Comparison of ENCODE assay signal across 25 cellular contexts in genomic region chr13:21749410-21749809, GRCh38.
A peak's percentile ranks its signal among the peaks of the same experiment; 100 is the strongest.
DNase-seq lines count a peak whose midpoint lies in the region; ATAC-seq and TF ChIP-seq lines count a peak whose summit lies in the region.
"Had no signal": no experiment of that assay in that cellular context is flagged by ENCODE, and none has a peak within 500 bp of the region (broad histone marks: within the 10 kb centered on the region; RNA-seq: fewer than 3 reads in every experiment).

No MANE protein-coding gene starts in this region.

- TF ChIP-seq CTCF in RWPE2 (IDR thresholded peaks at IDR 0.05; ENCODE audit: poor library complexity, severe bottlenecking) (no peak), fibroblast of lung (conservative IDR thresholded peaks at IDR 0.05 in 1 of 2, IDR thresholded peaks at IDR 0.05 in 1 of 2; ENCODE audit: low read depth in 1 of 2, low read length in 2 of 2) (no peak), body of pancreas (IDR thresholded peaks at IDR 0.05) (no peak)

- 82 to 85% methylated on average over 1 of the region's 1 CpG for WGBS in body of pancreas, 2 donors

- H3K9me3 Mint-ChIP-seq in T-cell, result peaks cover 0 to 4% (median 4%) of the 10 kb centered on the region in 3 donors
- H3K9me3 Mint-ChIP-seq: activated naive CD4-positive, alpha-beta T cell treated with anti-CD3 and anti-CD28 coated beads, Interleukin-2, amount 10 ng/mL, durations not matched to agents 7 days and 5 days; neural crest cell; stimulated activated naive CD8-positive, alpha-beta T cell treated with anti-CD3 and anti-CD28 coated beads, Interleukin-15, Interleukin-2, amounts not matched to agents 100 ng/mL and 50 ng/mL, for 24 hours had no signal

- H4K20me1 ChIP-seq in fibroblast of lung (ENCODE audit: control insufficient read depth, extremely low read depth, insufficient read depth, low read length), result no peaks in the 10 kb centered on the region

- no peak overlapping the region for H2AFZ ChIP-seq in fibroblast of lung (ENCODE audit: low read length)

- no peak overlapping the region for H3K4me2 ChIP-seq in fibroblast of lung (ENCODE audit: extremely low read depth, insufficient read depth, low read length)

- H3K27ac Mint-ChIP-seq in T-cell, result no peak overlapping the region
- H3K27ac Mint-ChIP-seq: activated CD8-positive, alpha-beta memory T cell treated with anti-CD3 and anti-CD28 coated beads, Interleukin-2, amount 10 ng/mL, durations not matched to agents 7 days and 5 days; activated naive CD4-positive, alpha-beta T cell treated with anti-CD3 and anti-CD28 coated beads, Interleukin-2, amount 10 ng/mL, durations not matched to agents 7 days and 5 days; CD4-positive, alpha-beta memory T cell; stimulated activated naive CD8-positive, alpha-beta T cell treated with anti-CD3 and anti-CD28 coated beads, Interleukin-15, Interleukin-2, amounts not matched to agents 100 ng/mL and 50 ng/mL, for 24 hours had no signal

- no peak overlapping the region for H3K4me3 Mint-ChIP-seq in T-cell
- H3K4me3 Mint-ChIP-seq: activated CD8-positive, alpha-beta memory T cell treated with anti-CD3 and anti-CD28 coated beads, Interleukin-2, amount 10 ng/mL, durations not matched to agents 7 days and 5 days; activated naive CD4-positive, alpha-beta T cell treated with anti-CD3 and anti-CD28 coated beads, Interleukin-2, amount 10 ng/mL, durations not matched to agents 7 days and 5 days; CD4-positive, alpha-beta memory T cell; neural crest cell; stimulated activated naive CD8-positive, alpha-beta T cell treated with anti-CD3 and anti-CD28 coated beads, Interleukin-15, Interleukin-2, amounts not matched to agents 100 ng/mL and 50 ng/mL, for 24 hours had no signal

- intact Hi-C loops in body of pancreas (cut with DNase I), result no loop called here

- H3K9me3 ChIP-seq in RWPE2 (ENCODE audit: severe bottlenecking) (no peaks in the 10 kb centered on the region), fibroblast of lung (ENCODE audit: control insufficient read depth, insufficient read depth, low read depth, low read length) (no peaks in the 10 kb centered on the region), body of pancreas (no peaks in the 10 kb centered on the region)
- H3K9me3 ChIP-seq: sigmoid colon had no signal

- H3K4me1 ChIP-seq in RWPE2 (ENCODE audit: insufficient read depth, poor library complexity, severe bottlenecking) (peaks cover 3% of the 10 kb centered on the region), fibroblast of lung (ENCODE audit: control insufficient read depth, extremely low read depth, insufficient read depth, low read length) (no peaks in the 10 kb centered on the region), body of pancreas (no peaks in the 10 kb centered on the region)

- H3K4me3 ChIP-seq in RWPE2 (ENCODE audit: severe bottlenecking) (no peak overlapping the region), fibroblast of lung (replicated peaks in 1 of 4; ENCODE audit: control extremely low read depth in 1 of 4, insufficient read depth in 1 of 4, low read depth in 3 of 4, low read length in 4 of 4) (no peak overlapping the region), body of pancreas (no peak overlapping the region)
- H3K4me3 ChIP-seq: sigmoid colon had no signal

- POLR2A ChIA-PET in T-cell (lab: Charles Lee), result no interaction called here

- no peak overlapping the region for H3K27ac ChIP-seq in RWPE2 (ENCODE audit: poor library complexity, severe bottlenecking)
- no peak overlapping the region for H3K27ac ChIP-seq in fibroblast of lung (ENCODE audit: insufficient read depth, low read length)
- H3K27ac ChIP-seq in body of pancreas, result no peak overlapping the region
- H3K27ac ChIP-seq: RWPE1, sigmoid colon had no signal

- H3K36me3 Mint-ChIP-seq in T-cell, result no peaks in the 10 kb centered on the region
- H3K36me3 Mint-ChIP-seq: activated CD8-positive, alpha-beta memory T cell treated with anti-CD3 and anti-CD28 coated beads, Interleukin-2, amount 10 ng/mL, durations not matched to agents 7 days and 5 days; activated naive CD4-positive, alpha-beta T cell treated with anti-CD3 and anti-CD28 coated beads, Interleukin-2, amount 10 ng/mL, durations not matched to agents 7 days and 5 days; CD4-positive, alpha-beta memory T cell had no signal

- DNase-seq in EL, result peak; percentile 24
- no peak for DNase-seq in RWPE2 (ENCODE audit: low spot score)
- peak; percentile 27 to 64 for DNase-seq in fibroblast of lung (ENCODE audit: low read depth in 2 of 2)
- DNase-seq in renal cortical epithelial cell (ENCODE audit: low read depth), result peak; percentile 95
- no peak for DNase-seq in body of pancreas
- DNase-seq in T-cell, result no peak
- no peak for DNase-seq in DMS 273 treated with DMSO at 0.1 percent for 48 hours (lab: John Stamatoyannopoulos, UW)
- no peak for DNase-seq in NCI-H345 (lab: John Stamatoyannopoulos, UW)
- DNase-seq: activated CD4-positive, alpha-beta T cell treated with anti-CD3 and anti-CD28 coated beads, Interleukin-2, amount 50 U/mL, for 1 hour; activated CD8-positive, alpha-beta memory T cell treated with anti-CD3 and anti-CD28 coated beads, Interleukin-2, amount 10 ng/mL, durations not matched to agents 7 days and 5 days; activated naive CD4-positive, alpha-beta T cell treated with anti-CD3 and anti-CD28 coated beads, Interleukin-2, amount 10 ng/mL, durations not matched to agents 7 days and 5 days; CD4-positive, alpha-beta memory T cell; DMS79 treated with DMSO at 0.1 percent for 48 hours; kidney; MV-4-11; NCI-H1694; NCI-H2171; NCI-H524 treated with DMSO at 0.1 percent for 48 hours; posterior cingulate gyrus; sigmoid colon; stimulated activated CD4-positive, alpha-beta T cell treated with anti-CD3 and anti-CD28 coated beads, Interleukin-15, amount 100 ng/mL, for 24 hours had no signal

- no peaks in the 10 kb centered on the region for H3K4me1 Mint-ChIP-seq in T-cell
- H3K4me1 Mint-ChIP-seq: activated CD8-positive, alpha-beta memory T cell treated with anti-CD3 and anti-CD28 coated beads, Interleukin-2, amount 10 ng/mL, durations not matched to agents 7 days and 5 days; activated naive CD4-positive, alpha-beta T cell treated with anti-CD3 and anti-CD28 coated beads, Interleukin-2, amount 10 ng/mL, durations not matched to agents 7 days and 5 days; CD4-positive, alpha-beta memory T cell; neural crest cell had no signal

- ATAC-seq in RWPE2 (ENCODE audit: low read depth) (peak; percentile 50; the same call in 2 of the 3 replicates), body of pancreas (no peak), T-cell (replicated peaks in 1 of 4) (no peak)
- ATAC-seq: activated CD8-positive, alpha-beta memory T cell treated with anti-CD3 and anti-CD28 coated beads, Interleukin-2, amount 10 ng/mL, durations not matched to agents 7 days and 5 days; esophagus mucosa had no signal

- no peak for TF ChIP-seq POLR2A in body of pancreas (IDR thresholded peaks at IDR 0.05)

- H3K79me2 ChIP-seq in fibroblast of lung (ENCODE audit: control insufficient read depth, insufficient read depth, low read length), result no peaks in the 10 kb centered on the region

- H3K36me3 ChIP-seq in RWPE2 (ENCODE audit: low read depth), result no peaks in the 10 kb centered on the region
- H3K36me3 ChIP-seq in fibroblast of lung (ENCODE audit: control insufficient read depth, insufficient read depth, low read length), result no peaks in the 10 kb centered on the region
- H3K36me3 ChIP-seq in body of pancreas (replicated peaks in 1 of 2; ENCODE audit: insufficient read depth in 1 of 2, low read depth in 2 of 2), result no peaks in the 10 kb centered on the region
- H3K36me3 ChIP-seq: sigmoid colon had no signal

- CTCF ChIA-PET in T-cell (lab: Charles Lee), result no interaction called here

- peaks cover 6 to 10% of the 10 kb centered on the region in 2 donors for H3K27me3 Mint-ChIP-seq in T-cell
- H3K27me3 Mint-ChIP-seq: activated naive CD4-positive, alpha-beta T cell treated with anti-CD3 and anti-CD28 coated beads, Interleukin-2, amount 10 ng/mL, durations not matched to agents 7 days and 5 days had no signal

- no peak overlapping the region for H3K9ac ChIP-seq in fibroblast of lung (ENCODE audit: insufficient read depth, low read length)

- H3K27me3 ChIP-seq in RWPE2 (ENCODE audit: insufficient read depth, poor library complexity, severe bottlenecking), result no peaks in the 10 kb centered on the region
- no peaks in the 10 kb centered on the region for H3K27me3 ChIP-seq in fibroblast of lung (ENCODE audit: control insufficient read depth, insufficient read depth, low read length)
- no peaks in the 10 kb centered on the region for H3K27me3 ChIP-seq in body of pancreas
- H3K27me3 ChIP-seq: sigmoid colon had no signal

Comparison
In these comparisons a context has a peak if more than half of its experiments do, and no peak if none do; other contexts are left out.
1. DNase-seq: peak in EL (single experiment), fibroblast of lung (2 of 2) and renal cortical epithelial cell (single experiment); none in RWPE2 (single experiment), body of pancreas (0 of 4), T-cell (0 of 34), DMS 273 treated with DMSO at 0.1 percent for 48 hours (single experiment) and NCI-H345 (single experiment).